Comparison of ENCODE assay signal across 21 cellular contexts in the genomic region with DNA sequence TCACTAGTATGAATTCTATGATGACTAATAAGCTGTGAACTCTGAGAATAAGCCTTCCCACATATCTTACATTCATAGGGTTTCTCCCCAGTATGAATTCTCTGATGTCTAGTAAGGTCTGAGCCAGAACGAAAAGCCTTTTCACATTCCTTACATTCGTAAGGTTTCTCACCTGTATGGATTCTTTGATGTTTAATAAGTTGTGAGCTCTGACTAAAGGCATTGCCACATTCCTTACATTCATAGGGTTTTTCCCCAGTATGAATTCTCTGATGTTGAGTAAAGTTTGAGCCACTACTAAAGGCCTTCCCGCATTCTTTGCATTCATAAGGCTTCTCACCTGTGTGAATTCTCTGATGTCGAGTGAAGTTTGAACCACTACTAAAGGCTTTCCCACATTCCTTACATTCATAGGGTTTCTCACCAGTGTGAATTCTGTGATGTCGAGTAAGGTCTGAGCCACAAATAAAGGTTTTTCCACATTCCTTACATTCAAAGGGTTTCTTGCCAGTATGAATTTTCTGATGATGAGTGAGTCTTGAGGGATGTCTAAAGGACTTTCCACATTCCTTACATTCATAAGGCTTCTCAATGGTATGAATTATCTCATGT. TPM values are rescaled to one million over a fixed set of nuclear protein-coding genes. Genes with fewer than 3 reads are reported as not detected.
DNase-seq lines count a peak whose midpoint lies in the region; FAIRE-seq and TF ChIP-seq lines count a peak whose summit lies in the region.
"Had no signal": no experiment of that assay in that cellular context is flagged by ENCODE, and none has a peak within 500 bp of the region (broad histone marks: within the 10 kb centered on the region; RNA-seq: fewer than 3 reads in every experiment).

No MANE protein-coding gene starts in this region.

- H4K20me1 ChIP-seq in smooth muscle cell (ENCODE audit: low read depth) (no peaks in the 10 kb centered on the region), GM23248 (ENCODE audit: insufficient read depth) (no peaks in the 10 kb centered on the region)

- FAIRE-seq in RCC 7860 (lab: Jason Lieb, UNC) (no peak), GM19239 (lab: Jason Lieb, UNC) (no peak)
- FAIRE-seq: small intestine had no signal

- H3K9ac ChIP-seq in smooth muscle cell (ENCODE audit: low read depth) (no peak overlapping the region), GM23248 (no peak overlapping the region)

- TF ChIP-seq CTCF in smooth muscle cell (IDR thresholded peaks at IDR 0.05; ENCODE audit: borderline replicate concordance, insufficient read depth, poor library complexity, severe bottlenecking), result no peak

- H3F3A ChIP-seq in smooth muscle cell (ENCODE audit: low read depth) (no peaks in the 10 kb centered on the region), GM23248 (ENCODE audit: insufficient read depth) (0 out of 2 replicates have a peak, but pooled peaks cover 10% of the 10 kb centered on the region)

- in situ Hi-C loops in GM23248 (cut with MboI), result no loop called here

- WGBS in smooth muscle cell (ENCODE audit: low lambda C conversion rate), result 92% methylated on average over 5 of the region's 5 CpGs
- WGBS in GM23248 (ENCODE audit: low coverage in 1 of 2, low lambda C conversion rate in 2 of 2, missing lambda C conversion rate in 2 of 2), 2 experiments, result 97 to 99% methylated on average over 5 of the region's 5 CpGs

- H3K27ac ChIP-seq in smooth muscle cell (ENCODE audit: low read depth), result no peak overlapping the region
- H3K27ac ChIP-seq in GM23248, result no peak overlapping the region
- H3K27ac ChIP-seq: gastrocnemius medialis, left ventricle myocardium inferior had no signal

- H3K9me3 ChIP-seq in smooth muscle cell (replicated peaks; ENCODE audit: low read depth), result peaks cover 61% of the 10 kb centered on the region
- H3K9me3 ChIP-seq in GM23248 (ENCODE audit: low read depth), result peaks cover 22% of the 10 kb centered on the region

- H3K27me3 ChIP-seq in smooth muscle cell (ENCODE audit: low read depth) (no peaks in the 10 kb centered on the region), GM23248 (replicated peaks; ENCODE audit: insufficient read depth) (no peaks in the 10 kb centered on the region)
- H3K27me3 ChIP-seq: gastrocnemius medialis had no signal

- peak; percentile 6 for DNase-seq in EL
- DNase-seq in RCC 7860 (ENCODE audit: low spot score), result peak; percentile 14
- DNase-seq in iris pigment epithelial cell (ENCODE audit: low read depth), result peak; percentile 0
- DNase-seq in smooth muscle cell (lab: John Stamatoyannopoulos, UW; ENCODE audit: unreplicated experiment), result no peak
- no peak for DNase-seq in GM19239 (ENCODE audit: insufficient read length, low spot score)
- no peak for DNase-seq in NCI-H1105 (lab: John Stamatoyannopoulos, UW)
- no peak for DNase-seq in GM23248
- DNase-seq: activated T-cell treated with anti-CD3 and anti-CD28 coated beads, Interleukin-2, amount 50 U/mL, for 1 hour; CD4-positive, alpha-beta T cell; gastrocnemius medialis; GDM1; H9; hippocampal formation; Kasumi-1; left ventricle myocardium inferior; mucosa of descending colon; NCI-H1092; NCI-H2029; NCI-H69; RPMI8226; small intestine had no signal

- H2AFZ ChIP-seq in smooth muscle cell (ENCODE audit: low read depth) (no peak overlapping the region), GM23248 (no peak overlapping the region)

- peaks cover 54% of the 10 kb centered on the region for H3K36me3 ChIP-seq in smooth muscle cell (ENCODE audit: low read depth)
- peaks cover 61% of the 10 kb centered on the region for H3K36me3 ChIP-seq in GM23248 (ENCODE audit: low read depth)

- H3K4me3 ChIP-seq in smooth muscle cell (peak overlapping the region; percentile 21), GM23248 (no peak overlapping the region)
- H3K4me3 ChIP-seq: left ventricle myocardium inferior, mucosa of descending colon had no signal

- no peaks in the 10 kb centered on the region for H3K4me1 ChIP-seq in smooth muscle cell (ENCODE audit: low read depth)
- H3K4me1 ChIP-seq in GM23248 (ENCODE audit: insufficient read depth), result no peaks in the 10 kb centered on the region
- H3K4me1 ChIP-seq: gastrocnemius medialis, left ventricle myocardium inferior had no signal

- no peak overlapping the region for H3K4me2 ChIP-seq in smooth muscle cell
- no peak overlapping the region for H3K4me2 ChIP-seq in GM23248 (ENCODE audit: unreplicated experiment)

- H3K9me2 ChIP-seq in GM23248 (ENCODE audit: insufficient read depth), result no peaks in the 10 kb centered on the region

- H3K79me2 ChIP-seq in smooth muscle cell (ENCODE audit: low read depth) (no peaks in the 10 kb centered on the region), GM23248 (ENCODE audit: insufficient read depth) (no peaks in the 10 kb centered on the region)

RNA-seq across cellular contexts. Expression of a gene that starts 30.7 kb away (rescaled TPM):
- total RNA-seq in smooth muscle cell, result 6.8 and 9.2 TPM in 2 replicates
- polyA plus RNA-seq in smooth muscle cell (7.3 and 7.8 TPM in 2 replicates), GM23248 (2016; fragmentation: Nextera tagmentation; extraction: Ambion mirVana) (9.7 and 9.9 TPM in 2 replicates)
- total RNA-seq in GM23248 (2014; rRNA removed; shearing (Covaris generic)), result 9.4 and 10.9 TPM in 2 replicates

RNA-seq across cellular contexts. Expression of a gene that starts 40.2 kb away (rescaled TPM):
- total RNA-seq in smooth muscle cell, result 6.9 and 9.8 TPM in 2 replicates
- polyA plus RNA-seq in smooth muscle cell (3.5 and 4.6 TPM in 2 replicates), GM23248 (2016; fragmentation: Nextera tagmentation; extraction: Ambion mirVana) (6.1 and 6.6 TPM in 2 replicates)
- total RNA-seq in GM23248 (2014; rRNA removed; shearing (Covaris generic)), result 9.3 and 18.6 TPM in 2 replicates

Comparison
In these comparisons a context has a peak if more than half of its experiments do, and no peak if none do; other contexts are left out.
1. DNase-seq: peak in EL (single experiment), RCC 7860 (single experiment) and iris pigment epithelial cell (single experiment); none in smooth muscle cell (single experiment), GM19239 (single experiment), NCI-H1105 (single experiment) and GM23248 (single experiment).